ENCODE assay signal across 8 cellular contexts in the genomic region with DNA sequence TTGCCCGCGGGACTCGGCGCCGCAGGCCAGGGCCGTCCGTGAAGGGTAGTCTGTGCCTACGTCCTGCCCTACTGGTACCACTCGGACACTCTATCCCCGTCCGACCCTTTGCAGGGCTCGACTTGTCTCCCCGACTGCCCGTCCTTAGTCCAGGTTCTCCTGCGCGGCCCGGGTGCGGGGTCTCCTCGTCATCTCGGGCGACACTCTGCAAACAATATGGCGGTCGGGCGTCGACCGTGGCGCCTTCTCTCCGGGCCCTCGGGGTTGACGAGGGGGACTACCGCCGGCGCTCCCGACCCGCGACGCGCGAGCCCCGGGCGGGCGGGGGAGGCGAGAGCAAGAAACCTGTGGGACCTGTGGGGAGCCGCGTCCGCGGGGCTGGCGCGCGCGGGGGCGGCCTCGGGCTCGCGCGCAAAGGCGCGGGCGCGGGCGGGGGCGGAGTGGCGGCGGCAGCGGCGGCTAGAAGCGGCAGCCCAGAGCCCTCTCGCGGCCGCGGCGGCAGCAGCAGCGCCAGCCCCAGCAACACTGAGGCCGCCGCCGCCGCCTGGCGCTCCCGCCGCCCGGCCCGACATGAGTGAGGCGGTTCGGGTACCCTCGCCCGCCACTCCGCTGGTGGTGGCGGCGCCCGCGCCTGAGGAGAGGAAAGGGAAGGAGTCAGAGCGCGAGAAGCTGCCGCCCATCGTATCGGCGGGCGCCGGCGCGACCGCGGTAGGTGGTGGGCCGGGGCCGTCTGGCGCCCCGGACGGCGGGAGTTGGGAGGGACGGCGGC. TPM values are rescaled to one million over a fixed set of nuclear protein-coding genes. Genes with fewer than 3 reads are reported as not detected.
A peak's percentile ranks its signal among the peaks of the same experiment; 100 is the strongest.
DNase-seq lines count a peak whose midpoint lies in the region; ATAC-seq and TF ChIP-seq lines count a peak whose summit lies in the region.

A gene with protein sequence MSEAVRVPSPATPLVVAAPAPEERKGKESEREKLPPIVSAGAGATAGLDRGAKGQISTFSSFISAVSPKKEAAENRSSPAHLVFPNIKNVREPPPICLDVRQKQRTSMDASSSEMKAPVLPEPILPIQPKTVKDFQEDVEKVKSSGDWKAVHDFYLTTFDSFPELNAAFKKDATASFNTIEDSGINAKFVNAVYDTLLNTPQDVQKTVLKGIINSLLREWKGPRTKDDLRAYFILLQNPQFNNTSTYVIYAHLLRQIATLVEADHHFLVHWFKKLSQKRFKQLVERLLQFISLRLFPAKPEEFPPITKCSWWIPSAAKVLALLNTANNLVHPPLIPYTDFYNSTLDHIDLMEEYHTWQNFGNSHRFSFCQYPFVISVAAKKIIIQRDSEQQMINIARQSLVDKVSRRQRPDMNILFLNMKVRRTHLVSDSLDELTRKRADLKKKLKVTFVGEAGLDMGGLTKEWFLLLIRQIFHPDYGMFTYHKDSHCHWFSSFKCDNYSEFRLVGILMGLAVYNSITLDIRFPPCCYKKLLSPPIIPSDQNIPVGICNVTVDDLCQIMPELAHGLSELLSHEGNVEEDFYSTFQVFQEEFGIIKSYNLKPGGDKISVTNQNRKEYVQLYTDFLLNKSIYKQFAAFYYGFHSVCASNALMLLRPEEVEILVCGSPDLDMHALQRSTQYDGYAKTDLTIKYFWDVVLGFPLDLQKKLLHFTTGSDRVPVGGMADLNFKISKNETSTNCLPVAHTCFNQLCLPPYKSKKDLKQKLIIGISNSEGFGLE (plus strand): TSS at position 476 of the 769 bp plus-strand sequence. CDS start 95 bp downstream, at position 571.

- peak within 1 kb of the TSS; percentile 99 to 100 (median 100) for H3K27ac ChIP-seq in heart right ventricle
- peak within 1 kb of the TSS; percentile 96 to 100 (median 98) for H3K27ac ChIP-seq in upper lobe of left lung

- H3K9me3 Mint-ChIP-seq in activated naive CD8-positive, alpha-beta T cell treated with anti-CD3 and anti-CD28 coated beads, Interleukin-2, amount 50 U/mL, for 24 hours, result no peaks in the 10 kb centered on the region
- H3K9me3 Mint-ChIP-seq in progenitor cell of endocrine pancreas (ENCODE audit: low read depth), result no peaks in the 10 kb centered on the region

- H3K27ac Mint-ChIP-seq in activated naive CD8-positive, alpha-beta T cell treated with anti-CD3 and anti-CD28 coated beads, Interleukin-2, amount 50 U/mL, for 24 hours, result peak within 1 kb of the TSS; percentile 91
- peak within 1 kb of the TSS; percentile 95 for H3K27ac Mint-ChIP-seq in progenitor cell of endocrine pancreas

- ATAC-seq in GM21717 (IDR thresholded peaks at IDR 0.05; ENCODE audit: unreplicated experiment) (peak; percentile 85), heart right ventricle (peak; percentile 67 to 91 (median 84)), upper lobe of left lung (ENCODE audit: low FRiP score in 2 of 2) (peak; percentile 85 to 93)
- ATAC-seq in activated naive CD8-positive, alpha-beta T cell treated with anti-CD3 and anti-CD28 coated beads, Interleukin-2, amount 50 U/mL, for 24 hours, result peak; percentile 79

- TF ChIP-seq POLR2A in upper lobe of left lung (IDR thresholded peaks at IDR 0.05), result peak in 2 of 4 donors; percentile 58 to 71

- TF ChIP-seq CTCF in heart right ventricle (IDR thresholded peaks at IDR 0.05), result peak; percentile 24 to 72 (median 48)
- TF ChIP-seq CTCF in progenitor cell of endocrine pancreas (IDR thresholded peaks at IDR 0.05; ENCODE audit: unreplicated experiment), result peak; percentile 58
- peak; percentile 43 to 95 (median 88) for TF ChIP-seq CTCF in upper lobe of left lung (IDR thresholded peaks at IDR 0.05)

- DNase-seq in G401 (ENCODE audit: low spot score), result peak; percentile 80
- DNase-seq in Jurkat, Clone E6-1 (ENCODE audit: low read depth, low spot score), result peak; percentile 59
- peak; percentile 78 for DNase-seq in SKM-1 treated with dmso at 0.1 percent for 144 hours (lab: John Stamatoyannopoulos, UW; ENCODE audit: unreplicated experiment)
- peak; percentile 82 for DNase-seq in activated naive CD8-positive, alpha-beta T cell treated with anti-CD3 and anti-CD28 coated beads, Interleukin-2, amount 50 U/mL, for 24 hours
- DNase-seq in heart right ventricle, result peak; percentile 81 to 85
- DNase-seq in progenitor cell of endocrine pancreas (ENCODE audit: low spot score, unreplicated experiment), result peak; percentile 68
- peak; percentile 77 to 98 for DNase-seq in upper lobe of left lung

- H3K27me3 ChIP-seq in heart right ventricle (no peaks in the 10 kb centered on the region), upper lobe of left lung (no peaks in the 10 kb centered on the region)

- H3K9me3 ChIP-seq in heart right ventricle (no peaks in the 10 kb centered on the region), upper lobe of left lung (no peaks in the 10 kb centered on the region)

- H3K27me3 Mint-ChIP-seq in activated naive CD8-positive, alpha-beta T cell treated with anti-CD3 and anti-CD28 coated beads, Interleukin-2, amount 50 U/mL, for 24 hours, result peaks cover 15% of the 10 kb centered on the region
- no peaks in the 10 kb centered on the region for H3K27me3 Mint-ChIP-seq in progenitor cell of endocrine pancreas

- in situ Hi-C loops in G401 (cut with HindIII; ENCODE audit: low sequenced_read_pairs), result no loop called here

- intact Hi-C loops in heart right ventricle (cut with DNase I), result loop anchor here in 2 of 10 donors (2.0 to 10.0 kb wide), 2 partner anchors 21 to 145 kb away; no protein-coding TSS in a partner anchor

- 0 to 1% methylated on average over 86 to 106 of the region's 111 CpGs for WGBS in heart right ventricle, 2 donors
- WGBS in upper lobe of left lung, 2 donors, result 0 to 1% methylated on average over 14 to 47 of the region's 111 CpGs

- peaks cover 25% of the 10 kb centered on the region for H3K4me1 Mint-ChIP-seq in activated naive CD8-positive, alpha-beta T cell treated with anti-CD3 and anti-CD28 coated beads, Interleukin-2, amount 50 U/mL, for 24 hours
- H3K4me1 Mint-ChIP-seq in progenitor cell of endocrine pancreas (ENCODE audit: low read depth), result peaks cover 24% of the 10 kb centered on the region

- H3K36me3 Mint-ChIP-seq in activated naive CD8-positive, alpha-beta T cell treated with anti-CD3 and anti-CD28 coated beads, Interleukin-2, amount 50 U/mL, for 24 hours (ENCODE audit: low read depth), result no peaks in the 10 kb centered on the region
- no peaks in the 10 kb centered on the region for H3K36me3 Mint-ChIP-seq in progenitor cell of endocrine pancreas (ENCODE audit: insufficient read depth)

- H3K4me3 Mint-ChIP-seq in activated naive CD8-positive, alpha-beta T cell treated with anti-CD3 and anti-CD28 coated beads, Interleukin-2, amount 50 U/mL, for 24 hours, result peak within 1 kb of the TSS; percentile 84
- H3K4me3 Mint-ChIP-seq in progenitor cell of endocrine pancreas (ENCODE audit: low read depth), result peak within 1 kb of the TSS; percentile 88

- peaks cover 0 to 27% (median 13%) of the 10 kb centered on the region in 9 donors for H3K4me1 ChIP-seq in heart right ventricle
- peaks cover 7 to 27% (median 13%) of the 10 kb centered on the region in 4 donors for H3K4me1 ChIP-seq in upper lobe of left lung

- no peak for TF ChIP-seq EP300 in upper lobe of left lung (IDR thresholded peaks at IDR 0.05)

- peak within 1 kb of the TSS; percentile 64 for H3K4me3 ChIP-seq in Jurkat, Clone E6-1 (ENCODE audit: low read length)
- H3K4me3 ChIP-seq in heart right ventricle, result peak within 1 kb of the TSS; percentile 66 to 92 (median 88)
- peak within 1 kb of the TSS; percentile 56 to 79 (median 62) for H3K4me3 ChIP-seq in upper lobe of left lung

- no peaks in the 10 kb centered on the region for H3K36me3 ChIP-seq in heart right ventricle
- no peaks in the 10 kb centered on the region for H3K36me3 ChIP-seq in upper lobe of left lung

RNA-seq across cellular contexts. Expression of the gene that starts here (rescaled TPM):
- 11.0 and 14.0 TPM in 2 replicates for total RNA-seq in G401 (2014; rRNA removed; shearing (Covaris generic))
- polyA plus RNA-seq in Jurkat, Clone E6-1 (2012; ENCODE audit: insufficient read depth, insufficient read length), result 5.0 TPM
- total RNA-seq in heart right ventricle (1 to 10 TPM; 3.1 to 6.9 (median 5.4) TPM), progenitor cell of endocrine pancreas (28.6 and 33.1 TPM in 2 replicates), upper lobe of left lung (10 to 100 TPM in 2 of 6 donors, 1 to 10 TPM in 4; 5.0 to 14.5 (median 9.2) TPM)
- polyA plus RNA-seq in heart right ventricle, result 1 to 10 TPM; 2.2 to 5.2 TPM

Comparison
In these comparisons a context has a peak if more than half of its experiments do, and no peak if none do; other contexts are left out.
1. Peak in every context shown above with its lines: DNase-seq, ATAC-seq, H3K4me3 ChIP-seq and H3K27ac ChIP-seq.